In genomic region chr21:33801424-33802405, GRCh38 we compare ENCODE assay signal across 9 cellular contexts.
DNase-seq lines count a peak whose midpoint lies in the region; ATAC-seq and TF ChIP-seq lines count a peak whose summit lies in the region.
"Had no signal": no experiment of that assay in that cellular context is flagged by ENCODE, and none has a peak within 500 bp of the region (broad histone marks: within the 10 kb centered on the region; RNA-seq: fewer than 3 reads in every experiment).

No MANE protein-coding gene starts in this region.

- H3K27ac Mint-ChIP-seq in osteocyte (ENCODE audit: unreplicated experiment): peak overlapping the region; percentile 28
- H3K27ac Mint-ChIP-seq in CD8-positive, alpha-beta memory T cell: no peak overlapping the region
- H3K27ac Mint-ChIP-seq in type B pancreatic cell: no peak overlapping the region
- H3K27ac Mint-ChIP-seq: stimulated activated naive CD8-positive, alpha-beta T cell treated with anti-CD3 and anti-CD28 coated beads, Interleukin-15, Interleukin-2, amounts not matched to agents 100 ng/mL and 50 ng/mL, for 24 hours had no signal

- H3K9me3 Mint-ChIP-seq in osteocyte (ENCODE audit: unreplicated experiment) (no peaks in the 10 kb centered on the region), type B pancreatic cell (no peaks in the 10 kb centered on the region)
- H3K9me3 Mint-ChIP-seq in CD8-positive, alpha-beta memory T cell: no peaks in the 10 kb centered on the region
- H3K9me3 Mint-ChIP-seq: stimulated activated naive CD8-positive, alpha-beta T cell treated with anti-CD3 and anti-CD28 coated beads, Interleukin-15, Interleukin-2, amounts not matched to agents 100 ng/mL and 50 ng/mL, for 24 hours had no signal

- peaks cover 25% of the 10 kb centered on the region for H3K36me3 ChIP-seq in brain microvascular endothelial cell (replicated peaks)
- no peaks in the 10 kb centered on the region for H3K36me3 ChIP-seq in CD8-positive, alpha-beta memory T cell (ENCODE audit: insufficient read depth, low read length)

- H3K4me1 Mint-ChIP-seq in osteocyte (ENCODE audit: unreplicated experiment) (peaks cover 19% of the 10 kb centered on the region), type B pancreatic cell (ENCODE audit: unreplicated experiment) (peaks cover 16% of the 10 kb centered on the region)
- H3K4me1 Mint-ChIP-seq in CD8-positive, alpha-beta memory T cell: no peaks in the 10 kb centered on the region

- POLR2A ChIA-PET in CD8-positive, alpha-beta memory T cell (lab: Charles Lee): no interaction called here

- H3K36me3 Mint-ChIP-seq in osteocyte (ENCODE audit: unreplicated experiment) (peaks cover 39% of the 10 kb centered on the region), type B pancreatic cell (peaks cover 28% of the 10 kb centered on the region)
- H3K36me3 Mint-ChIP-seq in CD8-positive, alpha-beta memory T cell: peaks cover 0 to 4% (median 2%) of the 10 kb centered on the region in 3 donors

- TF ChIP-seq CTCF in brain microvascular endothelial cell (IDR thresholded peaks at IDR 0.05; ENCODE audit: low read depth, low read length, missing control alignments): no peak
- no peak for TF ChIP-seq CTCF in osteocyte (IDR thresholded peaks at IDR 0.05)
- TF ChIP-seq CTCF in type B pancreatic cell (conservative IDR thresholded peaks at IDR 0.05): no peak

- no peak overlapping the region for H3K4me3 ChIP-seq in brain microvascular endothelial cell (ENCODE audit: low read depth, low read length)
- H3K4me3 ChIP-seq in CD8-positive, alpha-beta memory T cell (ENCODE audit: low read length): no peak overlapping the region

- CTCF ChIA-PET in CD8-positive, alpha-beta memory T cell (lab: Charles Lee): no interaction called here

- no peaks in the 10 kb centered on the region for H3K4me1 ChIP-seq in CD8-positive, alpha-beta memory T cell (ENCODE audit: insufficient read depth, low read length)

- no peaks in the 10 kb centered on the region for H3K9me3 ChIP-seq in CD8-positive, alpha-beta memory T cell (ENCODE audit: low read length)

- no peak overlapping the region for H3K27ac ChIP-seq in brain microvascular endothelial cell
- no peak overlapping the region for H3K27ac ChIP-seq in CD8-positive, alpha-beta memory T cell (ENCODE audit: low read depth, low read length)

- no peaks in the 10 kb centered on the region for H3K27me3 ChIP-seq in brain microvascular endothelial cell (replicated peaks)
- H3K27me3 ChIP-seq in CD8-positive, alpha-beta memory T cell (ENCODE audit: insufficient read depth, low read length, poor library complexity, severe bottlenecking): no peaks in the 10 kb centered on the region

- H3K27me3 Mint-ChIP-seq in osteocyte (ENCODE audit: unreplicated experiment) (no peaks in the 10 kb centered on the region), type B pancreatic cell (no peaks in the 10 kb centered on the region)
- no peaks in the 10 kb centered on the region for H3K27me3 Mint-ChIP-seq in CD8-positive, alpha-beta memory T cell
- H3K27me3 Mint-ChIP-seq: stimulated activated naive CD8-positive, alpha-beta T cell treated with anti-CD3 and anti-CD28 coated beads, Interleukin-15, Interleukin-2, amounts not matched to agents 100 ng/mL and 50 ng/mL, for 24 hours had no signal

- ATAC-seq in GM21619 (IDR thresholded peaks at IDR 0.05; ENCODE audit: unreplicated experiment): no peak
- no peak for ATAC-seq in GM18520 (IDR thresholded peaks at IDR 0.05; ENCODE audit: unreplicated experiment)

- in situ Hi-C loops in brain microvascular endothelial cell (cut with HindIII; ENCODE audit: low pct_ligation_motif_present, low sequenced_read_pairs): no loop called here

- peak; percentile 39 for DNase-seq in GDM1 (lab: John Stamatoyannopoulos, UW)
- peak; percentile 96 for DNase-seq in NCI-H2029 treated with DMSO at 0.1 percent for 48 hours (lab: John Stamatoyannopoulos, UW)
- DNase-seq in brain microvascular endothelial cell: peak; percentile 55
- DNase-seq in osteocyte (ENCODE audit: extremely low spot score, unreplicated experiment): peak; percentile 88
- no peak for DNase-seq in CD8-positive, alpha-beta memory T cell
- DNase-seq in type B pancreatic cell (ENCODE audit: extremely low spot score, unreplicated experiment): no peak

- no peak overlapping the region for H3K4me3 Mint-ChIP-seq in osteocyte (ENCODE audit: unreplicated experiment)
- H3K4me3 Mint-ChIP-seq in CD8-positive, alpha-beta memory T cell: no peak overlapping the region
- no peak overlapping the region for H3K4me3 Mint-ChIP-seq in type B pancreatic cell
- H3K4me3 Mint-ChIP-seq: stimulated activated naive CD8-positive, alpha-beta T cell treated with anti-CD3 and anti-CD28 coated beads, Interleukin-15, Interleukin-2, amounts not matched to agents 100 ng/mL and 50 ng/mL, for 24 hours had no signal

Comparison
In these comparisons a context has a peak if more than half of its experiments do, and no peak if none do; other contexts are left out.
1. DNase-seq: peak in GDM1 (single experiment), NCI-H2029 treated with DMSO at 0.1 percent for 48 hours (single experiment), brain microvascular endothelial cell (single experiment) and osteocyte (single experiment); none in CD8-positive, alpha-beta memory T cell (0 of 5) and type B pancreatic cell (single experiment).